Comparison of ENCODE assay signal across 1 cellular context in the genomic region with DNA sequence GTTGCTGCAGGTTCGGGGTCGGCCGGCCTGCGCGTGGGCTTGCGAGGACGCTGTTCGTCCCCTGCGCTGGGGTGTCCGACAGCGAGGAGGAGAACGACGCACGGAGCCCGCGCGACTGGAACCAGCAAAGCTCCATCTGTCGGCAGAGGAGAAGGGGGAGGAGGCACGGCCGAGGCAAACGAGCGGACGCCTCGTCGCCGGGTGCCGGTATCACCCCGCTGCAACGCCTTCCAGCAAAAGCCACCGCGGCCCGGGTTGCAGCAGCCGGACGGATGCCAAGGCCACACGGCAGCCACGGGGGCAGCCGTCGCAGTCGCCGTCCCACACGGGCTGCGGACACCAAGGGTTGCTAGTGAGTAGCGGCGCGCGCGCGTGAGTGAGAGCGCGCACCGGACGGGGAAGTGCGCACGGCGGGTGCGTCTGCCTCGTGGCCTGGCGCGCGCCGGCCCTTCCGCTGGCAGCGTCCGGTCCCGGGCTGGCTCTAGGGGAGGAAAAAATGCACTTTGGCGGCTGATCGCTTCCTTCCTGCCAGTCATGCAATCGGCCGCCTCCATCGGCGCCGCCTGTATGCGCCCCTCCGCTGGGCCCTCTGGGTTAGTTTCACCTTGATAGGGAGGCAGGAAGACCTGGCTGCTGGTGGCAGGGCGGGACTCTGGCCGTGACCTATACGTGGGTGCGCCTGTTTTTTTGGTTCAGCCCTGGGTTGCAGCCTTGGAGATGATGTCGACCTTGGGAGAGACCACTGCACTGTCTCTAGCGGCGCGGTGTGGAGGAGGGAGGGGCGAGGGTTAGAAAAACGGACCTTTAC.
TF ChIP-seq lines count a peak whose summit lies in the region.

No MANE protein-coding gene starts in this region.

TF ChIP-seq in HepG2, 621 proteins besides CTCF, POLR2A, EP300 and RAD21 (continued from another document and continues in another):
- TF ChIP-seq PHF21A (CRISPR knock-in tag; IDR thresholded peaks at IDR 0.05): peak; percentile 42; the same call in 1 of the 2 replicates
- 0 out of 2 replicates have a peak, but pooled peaks have one; percentile 40 for TF ChIP-seq YEATS4 (CRISPR knock-in tag; IDR thresholded peaks at IDR 0.05; ENCODE audit: borderline replicate concordance)
- no peak for TF ChIP-seq MAFF (IDR thresholded peaks at IDR 0.05; ENCODE audit: low read depth, low read length)
- TF ChIP-seq ZNF468 (CRISPR knock-in tag; IDR thresholded peaks at IDR 0.05): no peak
- no peak for TF ChIP-seq MATR3 (CRISPR knock-in tag; IDR thresholded peaks at IDR 0.05)
- TF ChIP-seq, protein P1, sequence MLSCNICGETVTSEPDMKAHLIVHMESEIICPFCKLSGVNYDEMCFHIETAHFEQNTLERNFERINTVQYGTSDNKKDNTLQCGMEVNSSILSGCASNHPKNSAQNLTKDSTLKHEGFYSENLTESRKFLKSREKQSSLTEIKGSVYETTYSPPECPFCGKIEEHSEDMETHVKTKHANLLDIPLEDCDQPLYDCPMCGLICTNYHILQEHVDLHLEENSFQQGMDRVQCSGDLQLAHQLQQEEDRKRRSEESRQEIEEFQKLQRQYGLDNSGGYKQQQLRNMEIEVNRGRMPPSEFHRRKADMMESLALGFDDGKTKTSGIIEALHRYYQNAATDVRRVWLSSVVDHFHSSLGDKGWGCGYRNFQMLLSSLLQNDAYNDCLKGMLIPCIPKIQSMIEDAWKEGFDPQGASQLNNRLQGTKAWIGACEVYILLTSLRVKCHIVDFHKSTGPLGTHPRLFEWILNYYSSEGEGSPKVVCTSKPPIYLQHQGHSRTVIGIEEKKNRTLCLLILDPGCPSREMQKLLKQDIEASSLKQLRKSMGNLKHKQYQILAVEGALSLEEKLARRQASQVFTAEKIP (CRISPR knock-in tag; IDR thresholded peaks at IDR 0.05; ENCODE audit: borderline replicate concordance): no peak
- TF ChIP-seq ZNF562 (CRISPR knock-in tag; IDR thresholded peaks at IDR 0.05; ENCODE audit: borderline replicate concordance): 0 out of 2 replicates have a peak, but pooled peaks have one; percentile 65
- no peak for TF ChIP-seq ARNT (IDR thresholded peaks at IDR 0.05)
- TF ChIP-seq MED13 (CRISPR knock-in tag; IDR thresholded peaks at IDR 0.05): no peak
- no peak for TF ChIP-seq NR2F2 (IDR thresholded peaks at IDR 0.05; ENCODE audit: borderline replicate concordance, low read depth)
- TF ChIP-seq ZMYM4 (CRISPR knock-in tag; IDR thresholded peaks at IDR 0.05): 0 out of 2 replicates have a peak, but pooled peaks have one; percentile 4
- TF ChIP-seq, protein P2, sequence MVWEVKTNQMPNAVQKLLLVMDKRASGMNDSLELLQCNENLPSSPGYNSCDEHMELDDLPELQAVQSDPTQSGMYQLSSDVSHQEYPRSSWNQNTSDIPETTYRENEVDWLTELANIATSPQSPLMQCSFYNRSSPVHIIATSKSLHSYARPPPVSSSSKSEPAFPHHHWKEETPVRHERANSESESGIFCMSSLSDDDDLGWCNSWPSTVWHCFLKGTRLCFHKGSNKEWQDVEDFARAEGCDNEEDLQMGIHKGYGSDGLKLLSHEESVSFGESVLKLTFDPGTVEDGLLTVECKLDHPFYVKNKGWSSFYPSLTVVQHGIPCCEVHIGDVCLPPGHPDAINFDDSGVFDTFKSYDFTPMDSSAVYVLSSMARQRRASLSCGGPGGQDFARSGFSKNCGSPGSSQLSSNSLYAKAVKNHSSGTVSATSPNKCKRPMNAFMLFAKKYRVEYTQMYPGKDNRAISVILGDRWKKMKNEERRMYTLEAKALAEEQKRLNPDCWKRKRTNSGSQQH (CRISPR knock-in tag; IDR thresholded peaks at IDR 0.05; ENCODE audit: low read depth): no peak
- peak; percentile 67 for TF ChIP-seq KAT8 (CRISPR knock-in tag; IDR thresholded peaks at IDR 0.05)
- no peak for TF ChIP-seq GTF2F1 (IDR thresholded peaks at IDR 0.05; ENCODE audit: low read length)
- no peak for TF ChIP-seq ONECUT2 (CRISPR knock-in tag; IDR thresholded peaks at IDR 0.05)
- TF ChIP-seq ARNT2 (CRISPR knock-in tag; IDR thresholded peaks at IDR 0.05; ENCODE audit: low read depth): peak; percentile 74; the same call in 1 of the 2 replicates
- TF ChIP-seq ZFP36 (IDR thresholded peaks at IDR 0.05; ENCODE audit: borderline replicate concordance, low read depth, low read length, partially characterized antibody): no peak
- TF ChIP-seq GABPB1 (CRISPR knock-in tag; IDR thresholded peaks at IDR 0.05): peak; percentile 85
- no peak for TF ChIP-seq JARID2 (CRISPR knock-in tag; IDR thresholded peaks at IDR 0.05; ENCODE audit: insufficient replicate concordance)
- TF ChIP-seq ZNF660 (CRISPR knock-in tag; IDR thresholded peaks at IDR 0.05; ENCODE audit: borderline replicate concordance, low read depth): no peak
- TF ChIP-seq ZNF589 (CRISPR knock-in tag; conservative IDR thresholded peaks at IDR 0.05): peak; percentile 71; the same call in 1 of the 2 replicates
- TF ChIP-seq, protein P3, sequence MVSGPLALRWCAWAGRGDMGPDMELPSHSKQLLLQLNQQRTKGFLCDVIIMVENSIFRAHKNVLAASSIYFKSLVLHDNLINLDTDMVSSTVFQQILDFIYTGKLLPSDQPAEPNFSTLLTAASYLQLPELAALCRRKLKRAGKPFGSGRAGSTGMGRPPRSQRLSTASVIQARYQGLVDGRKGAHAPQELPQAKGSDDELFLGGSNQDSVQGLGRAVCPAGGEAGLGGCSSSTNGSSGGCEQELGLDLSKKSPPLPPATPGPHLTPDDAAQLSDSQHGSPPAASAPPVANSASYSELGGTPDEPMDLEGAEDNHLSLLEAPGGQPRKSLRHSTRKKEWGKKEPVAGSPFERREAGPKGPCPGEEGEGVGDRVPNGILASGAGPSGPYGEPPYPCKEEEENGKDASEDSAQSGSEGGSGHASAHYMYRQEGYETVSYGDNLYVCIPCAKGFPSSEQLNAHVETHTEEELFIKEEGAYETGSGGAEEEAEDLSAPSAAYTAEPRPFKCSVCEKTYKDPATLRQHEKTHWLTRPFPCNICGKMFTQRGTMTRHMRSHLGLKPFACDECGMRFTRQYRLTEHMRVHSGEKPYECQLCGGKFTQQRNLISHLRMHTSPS (CRISPR knock-in tag; IDR thresholded peaks at IDR 0.05; ENCODE audit: low read depth): no peak
- TF ChIP-seq, protein P4, sequence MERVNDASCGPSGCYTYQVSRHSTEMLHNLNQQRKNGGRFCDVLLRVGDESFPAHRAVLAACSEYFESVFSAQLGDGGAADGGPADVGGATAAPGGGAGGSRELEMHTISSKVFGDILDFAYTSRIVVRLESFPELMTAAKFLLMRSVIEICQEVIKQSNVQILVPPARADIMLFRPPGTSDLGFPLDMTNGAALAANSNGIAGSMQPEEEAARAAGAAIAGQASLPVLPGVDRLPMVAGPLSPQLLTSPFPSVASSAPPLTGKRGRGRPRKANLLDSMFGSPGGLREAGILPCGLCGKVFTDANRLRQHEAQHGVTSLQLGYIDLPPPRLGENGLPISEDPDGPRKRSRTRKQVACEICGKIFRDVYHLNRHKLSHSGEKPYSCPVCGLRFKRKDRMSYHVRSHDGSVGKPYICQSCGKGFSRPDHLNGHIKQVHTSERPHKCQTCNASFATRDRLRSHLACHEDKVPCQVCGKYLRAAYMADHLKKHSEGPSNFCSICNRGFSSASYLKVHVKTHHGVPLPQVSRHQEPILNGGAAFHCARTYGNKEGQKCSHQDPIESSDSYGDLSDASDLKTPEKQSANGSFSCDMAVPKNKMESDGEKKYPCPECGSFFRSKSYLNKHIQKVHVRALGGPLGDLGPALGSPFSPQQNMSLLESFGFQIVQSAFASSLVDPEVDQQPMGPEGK (CRISPR knock-in tag; IDR thresholded peaks at IDR 0.05): no peak
- TF ChIP-seq, protein P5, sequence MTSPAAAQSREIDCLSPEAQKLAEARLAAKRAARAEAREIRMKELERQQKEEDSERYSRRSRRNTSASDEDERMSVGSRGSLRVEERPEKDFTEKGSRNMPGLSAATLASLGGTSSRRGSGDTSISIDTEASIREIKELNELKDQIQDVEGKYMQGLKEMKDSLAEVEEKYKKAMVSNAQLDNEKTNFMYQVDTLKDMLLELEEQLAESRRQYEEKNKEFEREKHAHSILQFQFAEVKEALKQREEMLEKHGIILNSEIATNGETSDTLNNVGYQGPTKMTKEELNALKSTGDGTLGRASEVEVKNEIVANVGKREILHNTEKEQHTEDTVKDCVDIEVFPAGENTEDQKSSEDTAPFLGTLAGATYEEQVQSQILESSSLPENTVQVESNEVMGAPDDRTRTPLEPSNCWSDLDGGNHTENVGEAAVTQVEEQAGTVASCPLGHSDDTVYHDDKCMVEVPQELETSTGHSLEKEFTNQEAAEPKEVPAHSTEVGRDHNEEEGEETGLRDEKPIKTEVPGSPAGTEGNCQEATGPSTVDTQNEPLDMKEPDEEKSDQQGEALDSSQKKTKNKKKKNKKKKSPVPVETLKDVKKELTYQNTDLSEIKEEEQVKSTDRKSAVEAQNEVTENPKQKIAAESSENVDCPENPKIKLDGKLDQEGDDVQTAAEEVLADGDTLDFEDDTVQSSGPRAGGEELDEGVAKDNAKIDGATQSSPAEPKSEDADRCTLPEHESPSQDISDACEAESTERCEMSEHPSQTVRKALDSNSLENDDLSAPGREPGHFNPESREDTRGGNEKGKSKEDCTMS (CRISPR knock-in tag; conservative IDR thresholded peaks at IDR 0.05): no peak
- TF ChIP-seq JUN (CRISPR knock-in tag; IDR thresholded peaks at IDR 0.05): no peak
- no peak for TF ChIP-seq MAZ (IDR thresholded peaks at IDR 0.05; ENCODE audit: borderline replicate concordance, low read depth, low read length)
- TF ChIP-seq MAZ (CRISPR knock-in tag; IDR thresholded peaks at IDR 0.05; ENCODE audit: low read depth): 0 out of 2 replicates have a peak, but pooled peaks have one; percentile 30
- TF ChIP-seq TCF7 (IDR thresholded peaks at IDR 0.05; ENCODE audit: low read depth): no peak
- TF ChIP-seq ZNF10 (CRISPR knock-in tag; IDR thresholded peaks at IDR 0.05; ENCODE audit: borderline replicate concordance, low read depth): no peak
- peak; percentile 81; the same call in 1 of the 2 replicates for TF ChIP-seq ZNF709 (CRISPR knock-in tag; IDR thresholded peaks at IDR 0.05)
- TF ChIP-seq, protein P6, sequence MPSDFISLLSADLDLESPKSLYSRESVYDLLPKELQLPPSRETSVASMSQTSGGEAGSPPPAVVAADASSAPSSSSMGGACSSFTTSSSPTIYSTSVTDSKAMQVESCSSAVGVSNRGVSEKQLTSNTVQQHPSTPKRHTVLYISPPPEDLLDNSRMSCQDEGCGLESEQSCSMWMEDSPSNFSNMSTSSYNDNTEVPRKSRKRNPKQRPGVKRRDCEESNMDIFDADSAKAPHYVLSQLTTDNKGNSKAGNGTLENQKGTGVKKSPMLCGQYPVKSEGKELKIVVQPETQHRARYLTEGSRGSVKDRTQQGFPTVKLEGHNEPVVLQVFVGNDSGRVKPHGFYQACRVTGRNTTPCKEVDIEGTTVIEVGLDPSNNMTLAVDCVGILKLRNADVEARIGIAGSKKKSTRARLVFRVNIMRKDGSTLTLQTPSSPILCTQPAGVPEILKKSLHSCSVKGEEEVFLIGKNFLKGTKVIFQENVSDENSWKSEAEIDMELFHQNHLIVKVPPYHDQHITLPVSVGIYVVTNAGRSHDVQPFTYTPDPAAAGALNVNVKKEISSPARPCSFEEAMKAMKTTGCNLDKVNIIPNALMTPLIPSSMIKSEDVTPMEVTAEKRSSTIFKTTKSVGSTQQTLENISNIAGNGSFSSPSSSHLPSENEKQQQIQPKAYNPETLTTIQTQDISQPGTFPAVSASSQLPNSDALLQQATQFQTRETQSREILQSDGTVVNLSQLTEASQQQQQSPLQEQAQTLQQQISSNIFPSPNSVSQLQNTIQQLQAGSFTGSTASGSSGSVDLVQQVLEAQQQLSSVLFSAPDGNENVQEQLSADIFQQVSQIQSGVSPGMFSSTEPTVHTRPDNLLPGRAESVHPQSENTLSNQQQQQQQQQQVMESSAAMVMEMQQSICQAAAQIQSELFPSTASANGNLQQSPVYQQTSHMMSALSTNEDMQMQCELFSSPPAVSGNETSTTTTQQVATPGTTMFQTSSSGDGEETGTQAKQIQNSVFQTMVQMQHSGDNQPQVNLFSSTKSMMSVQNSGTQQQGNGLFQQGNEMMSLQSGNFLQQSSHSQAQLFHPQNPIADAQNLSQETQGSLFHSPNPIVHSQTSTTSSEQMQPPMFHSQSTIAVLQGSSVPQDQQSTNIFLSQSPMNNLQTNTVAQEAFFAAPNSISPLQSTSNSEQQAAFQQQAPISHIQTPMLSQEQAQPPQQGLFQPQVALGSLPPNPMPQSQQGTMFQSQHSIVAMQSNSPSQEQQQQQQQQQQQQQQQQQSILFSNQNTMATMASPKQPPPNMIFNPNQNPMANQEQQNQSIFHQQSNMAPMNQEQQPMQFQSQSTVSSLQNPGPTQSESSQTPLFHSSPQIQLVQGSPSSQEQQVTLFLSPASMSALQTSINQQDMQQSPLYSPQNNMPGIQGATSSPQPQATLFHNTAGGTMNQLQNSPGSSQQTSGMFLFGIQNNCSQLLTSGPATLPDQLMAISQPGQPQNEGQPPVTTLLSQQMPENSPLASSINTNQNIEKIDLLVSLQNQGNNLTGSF (CRISPR knock-in tag; IDR thresholded peaks at IDR 0.05): no peak
- TF ChIP-seq HDAC6 (IDR thresholded peaks at IDR 0.05; ENCODE audit: low read depth, low read length): 0 out of 2 replicates have a peak, but pooled peaks have one; percentile 42
- TF ChIP-seq GLI4 (CRISPR knock-in tag; IDR thresholded peaks at IDR 0.05; ENCODE audit: borderline replicate concordance): no peak
- TF ChIP-seq, protein P7, sequence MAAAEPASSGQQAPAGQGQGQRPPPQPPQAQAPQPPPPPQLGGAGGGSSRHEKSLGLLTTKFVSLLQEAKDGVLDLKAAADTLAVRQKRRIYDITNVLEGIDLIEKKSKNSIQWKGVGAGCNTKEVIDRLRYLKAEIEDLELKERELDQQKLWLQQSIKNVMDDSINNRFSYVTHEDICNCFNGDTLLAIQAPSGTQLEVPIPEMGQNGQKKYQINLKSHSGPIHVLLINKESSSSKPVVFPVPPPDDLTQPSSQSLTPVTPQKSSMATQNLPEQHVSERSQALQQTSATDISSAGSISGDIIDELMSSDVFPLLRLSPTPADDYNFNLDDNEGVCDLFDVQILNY (CRISPR knock-in tag; conservative IDR thresholded peaks at IDR 0.05): no peak
- TF ChIP-seq TGIF2 (CRISPR knock-in tag; IDR thresholded peaks at IDR 0.05): peak; percentile 30; the same call in 1 of the 2 replicates
- 0 out of 2 replicates have a peak, but pooled peaks have one; percentile 56 for TF ChIP-seq TOE1 (CRISPR knock-in tag; IDR thresholded peaks at IDR 0.05)
- peak; percentile 40; the same call in 1 of the 2 replicates for TF ChIP-seq GATAD1 (CRISPR knock-in tag; IDR thresholded peaks at IDR 0.05)
- TF ChIP-seq ZNF205 (CRISPR knock-in tag; IDR thresholded peaks at IDR 0.05): no peak
- no peak for TF ChIP-seq ZSCAN29 (CRISPR knock-in tag; conservative IDR thresholded peaks at IDR 0.05)
- peak; percentile 66; the same call in 1 of the 2 replicates for TF ChIP-seq ARID2 (CRISPR knock-in tag; IDR thresholded peaks at IDR 0.05; ENCODE audit: borderline replicate concordance)
- TF ChIP-seq, protein P8, sequence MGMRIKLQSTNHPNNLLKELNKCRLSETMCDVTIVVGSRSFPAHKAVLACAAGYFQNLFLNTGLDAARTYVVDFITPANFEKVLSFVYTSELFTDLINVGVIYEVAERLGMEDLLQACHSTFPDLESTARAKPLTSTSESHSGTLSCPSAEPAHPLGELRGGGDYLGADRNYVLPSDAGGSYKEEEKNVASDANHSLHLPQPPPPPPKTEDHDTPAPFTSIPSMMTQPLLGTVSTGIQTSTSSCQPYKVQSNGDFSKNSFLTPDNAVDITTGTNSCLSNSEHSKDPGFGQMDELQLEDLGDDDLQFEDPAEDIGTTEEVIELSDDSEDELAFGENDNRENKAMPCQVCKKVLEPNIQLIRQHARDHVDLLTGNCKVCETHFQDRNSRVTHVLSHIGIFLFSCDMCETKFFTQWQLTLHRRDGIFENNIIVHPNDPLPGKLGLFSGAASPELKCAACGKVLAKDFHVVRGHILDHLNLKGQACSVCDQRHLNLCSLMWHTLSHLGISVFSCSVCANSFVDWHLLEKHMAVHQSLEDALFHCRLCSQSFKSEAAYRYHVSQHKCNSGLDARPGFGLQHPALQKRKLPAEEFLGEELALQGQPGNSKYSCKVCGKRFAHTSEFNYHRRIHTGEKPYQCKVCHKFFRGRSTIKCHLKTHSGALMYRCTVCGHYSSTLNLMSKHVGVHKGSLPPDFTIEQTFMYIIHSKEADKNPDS (CRISPR knock-in tag; IDR thresholded peaks at IDR 0.05): no peak
